21 cellular contexts compared by ENCODE assay signal in genomic region chr10:33103980-33104379, GRCh38.
A peak's percentile ranks its signal among the peaks of the same experiment; 100 is the strongest.
DNase-seq lines count a peak whose midpoint lies in the region; ATAC-seq, FAIRE-seq and TF ChIP-seq lines count a peak whose summit lies in the region.
"Had no signal": no experiment of that assay in that cellular context is flagged by ENCODE, and none has a peak within 500 bp of the region (broad histone marks: within the 10 kb centered on the region; RNA-seq: fewer than 3 reads in every experiment).

No MANE protein-coding gene starts in this region.

- no peak for TF ChIP-seq CTCF in MCF 10A (IDR thresholded peaks at IDR 0.05; ENCODE audit: unreplicated experiment)
- TF ChIP-seq CTCF in breast epithelium (IDR thresholded peaks at IDR 0.05): no peak
- no peak for TF ChIP-seq CTCF in mammary epithelial cell (conservative IDR thresholded peaks at IDR 0.05 in 1 of 2, IDR thresholded peaks at IDR 0.05 in 1 of 2; ENCODE audit: extremely low read depth in 1 of 2, insufficient read depth in 1 of 2, low read depth in 1 of 2, low read length in 2 of 2)
- TF ChIP-seq CTCF in keratinocyte (optimal IDR thresholded peaks at IDR 0.05 in 1 of 3, IDR thresholded peaks at IDR 0.05 in 1 of 3, conservative IDR thresholded peaks at IDR 0.05 in 1 of 3; ENCODE audit: extremely low read depth in 1 of 3, insufficient read depth in 2 of 3, low read length in 3 of 3): no peak

- H3K4me1 ChIP-seq in breast epithelium (no peaks in the 10 kb centered on the region), mammary epithelial cell (ENCODE audit: insufficient read depth, low read length) (peaks cover 31% of the 10 kb centered on the region), keratinocyte (ENCODE audit: control insufficient read depth, extremely low read depth, insufficient read depth, low read length) (peaks cover 17% of the 10 kb centered on the region)

- H3K9ac ChIP-seq in mammary epithelial cell (ENCODE audit: insufficient read depth, low read length) (no peak overlapping the region), keratinocyte (ENCODE audit: control insufficient read depth, extremely low read depth, insufficient read depth, low read length) (no peak overlapping the region)

- TF ChIP-seq POLR2A in breast epithelium (IDR thresholded peaks at IDR 0.05): no peak

- H4K20me1 ChIP-seq in mammary epithelial cell (ENCODE audit: insufficient read depth, low read length): no peaks in the 10 kb centered on the region
- no peaks in the 10 kb centered on the region for H4K20me1 ChIP-seq in keratinocyte (ENCODE audit: control insufficient read depth, extremely low read depth, insufficient read depth, low read length)

- in situ Hi-C loops in mammary epithelial cell (cut with MboI; ENCODE audit: low sequenced_read_pairs in 2 of 2): no loop called here

- CTCF ChIA-PET in MCF 10A (lab: Yijun Ruan, JAX): interaction anchor here (0.7 to 1.4 kb wide), 2 partner anchors 12 to 81 kb away, joined by 3 to 4 read pairs; no protein-coding TSS in a partner anchor
- CTCF ChIA-PET in mammary epithelial cell (lab: Charles Lee; ENCODE audit: low non-redundant PET): interaction anchor here (0.6 kb wide), 1 partner anchor 95 kb away, joined by 3 read pairs; no protein-coding TSS in a partner anchor
- CTCF ChIA-PET in activated naive CD4-positive, alpha-beta T cell treated with anti-CD3 and anti-CD28 coated beads, Interleukin-2, amount 10 ng/mL, durations not matched to agents 7 days and 5 days (lab: Charles Lee): interaction anchor here (0.6 kb wide), 1 partner anchor 126 kb away, joined by 3 read pairs; no protein-coding TSS in a partner anchor

- intact Hi-C loops in MCF 10A (cut with micrococcal nuclease) (no loop called here), breast epithelium (cut with DNase I; ENCODE audit: low total_unique reads) (no loop called here), mammary epithelial cell (cut with micrococcal nuclease) (no loop called here)

- no peak overlapping the region for H3K4me2 ChIP-seq in mammary epithelial cell (ENCODE audit: insufficient read depth, low read depth, low read length)
- H3K4me2 ChIP-seq in keratinocyte (ENCODE audit: control insufficient read depth, extremely low read depth, insufficient read depth, low read depth, low read length): no peak overlapping the region

- peak; percentile 93 for FAIRE-seq in keratinocyte (lab: Jason Lieb, UNC)
- FAIRE-seq: A204.1, D721Med, G401.6, GM12891, HepG2 had no signal

- BruUV-seq in MCF 10A (replicated peaks; lab: Mats Ljungman, UMichigan) (no TSS peak), mammary epithelial cell (replicated peaks; lab: Mats Ljungman, UMichigan) (no TSS peak)

- H3K27ac Mint-ChIP-seq in MCF 10A (ENCODE audit: low read depth, unreplicated experiment): no peak overlapping the region
- H3K27ac Mint-ChIP-seq in activated naive CD4-positive, alpha-beta T cell treated with anti-CD3 and anti-CD28 coated beads, Interleukin-2, amount 10 ng/mL, durations not matched to agents 7 days and 5 days: no peak overlapping the region
- H3K27ac Mint-ChIP-seq: B cell; CD8-positive, alpha-beta T cell; H9 had no signal

- H3K4me1 Mint-ChIP-seq in MCF 10A (ENCODE audit: insufficient read depth, unreplicated experiment): peaks cover 21% of the 10 kb centered on the region
- peaks cover 29% of the 10 kb centered on the region for H3K4me1 Mint-ChIP-seq in activated naive CD4-positive, alpha-beta T cell treated with anti-CD3 and anti-CD28 coated beads, Interleukin-2, amount 10 ng/mL, durations not matched to agents 7 days and 5 days

- no peak overlapping the region for H3K4me3 Mint-ChIP-seq in MCF 10A (ENCODE audit: unreplicated experiment)
- H3K4me3 Mint-ChIP-seq in activated naive CD4-positive, alpha-beta T cell treated with anti-CD3 and anti-CD28 coated beads, Interleukin-2, amount 10 ng/mL, durations not matched to agents 7 days and 5 days: no peak overlapping the region
- H3K4me3 Mint-ChIP-seq: B cell; CD8-positive, alpha-beta T cell; H9 had no signal

- ATAC-seq in GM21390 (IDR thresholded peaks at IDR 0.05; ENCODE audit: unreplicated experiment): no peak
- ATAC-seq in HG03135 (IDR thresholded peaks at IDR 0.05; ENCODE audit: unreplicated experiment): no peak
- ATAC-seq: CD8-positive, alpha-beta T cell; HepG2 had no signal

- 58% methylated on average over 2 of the region's 2 CpGs for WGBS in mammary epithelial cell (ENCODE audit: low coverage, missing lambda C conversion rate)

- dilution Hi-C loops in mammary epithelial cell (cut with HindIII; ENCODE audit: low sequenced_read_pairs) (loop anchor here (5.0 to 25.0 kb wide), 2 partner anchors 43 to 92 kb away; no protein-coding TSS in a partner anchor), keratinocyte (cut with MboI; ENCODE audit: extremely low pct_ligation_motif_present, low sequenced_read_pairs) (no loop called here)

- H3K27me3 ChIP-seq in breast epithelium (no peaks in the 10 kb centered on the region), mammary epithelial cell (ENCODE audit: insufficient read depth, low read length) (no peaks in the 10 kb centered on the region), keratinocyte (ENCODE audit: control insufficient read depth, extremely low read depth, insufficient read depth, low read length) (no peaks in the 10 kb centered on the region)

- DNase-seq in MCF 10A (ENCODE audit: unreplicated experiment) (peak; percentile 7), breast epithelium (ENCODE audit: low spot score in 2 of 2) (no peak), mammary epithelial cell (peak; percentile 51), keratinocyte (ENCODE audit: low read depth, low spot score) (no peak)
- DNase-seq in activated naive CD4-positive, alpha-beta T cell treated with anti-CD3 and anti-CD28 coated beads, Interleukin-2, amount 10 ng/mL, durations not matched to agents 7 days and 5 days: no peak
- DNase-seq: C1 segment of cervical spinal cord; CD8-positive, alpha-beta T cell; COR-L47; DMS153; DMS79 treated with DMSO at 0.1 percent for 48 hours; EL; GOT3; H9 had no signal

- H3K27me3 Mint-ChIP-seq in MCF 10A (ENCODE audit: insufficient read depth, unreplicated experiment): no peaks in the 10 kb centered on the region
- H3K27me3 Mint-ChIP-seq in activated naive CD4-positive, alpha-beta T cell treated with anti-CD3 and anti-CD28 coated beads, Interleukin-2, amount 10 ng/mL, durations not matched to agents 7 days and 5 days: no peaks in the 10 kb centered on the region
- H3K27me3 Mint-ChIP-seq: B cell had no signal

- no peaks in the 10 kb centered on the region for H3K9me1 ChIP-seq in keratinocyte (ENCODE audit: control insufficient read depth, extremely low read depth, insufficient read depth, low read length)

- no peaks in the 10 kb centered on the region for H3K36me3 ChIP-seq in breast epithelium
- no peaks in the 10 kb centered on the region for H3K36me3 ChIP-seq in mammary epithelial cell (ENCODE audit: insufficient read depth, low read length)
- no peaks in the 10 kb centered on the region for H3K36me3 ChIP-seq in keratinocyte (ENCODE audit: control insufficient read depth in 2 of 2, extremely low read depth in 1 of 2, insufficient read depth in 2 of 2, low read length in 2 of 2)

- H3K9me3 Mint-ChIP-seq in MCF 10A (ENCODE audit: unreplicated experiment): peaks cover 8% of the 10 kb centered on the region
- peaks cover 11% of the 10 kb centered on the region for H3K9me3 Mint-ChIP-seq in activated naive CD4-positive, alpha-beta T cell treated with anti-CD3 and anti-CD28 coated beads, Interleukin-2, amount 10 ng/mL, durations not matched to agents 7 days and 5 days

- H3K27ac ChIP-seq in breast epithelium (no peak overlapping the region), mammary epithelial cell (ENCODE audit: insufficient read depth, low read depth, low read length) (no peak overlapping the region), keratinocyte (ENCODE audit: control insufficient read depth, insufficient read depth, low read length) (no peak overlapping the region)

- H3K36me3 Mint-ChIP-seq in MCF 10A (ENCODE audit: insufficient read depth, unreplicated experiment): no peaks in the 10 kb centered on the region
- H3K36me3 Mint-ChIP-seq in activated naive CD4-positive, alpha-beta T cell treated with anti-CD3 and anti-CD28 coated beads, Interleukin-2, amount 10 ng/mL, durations not matched to agents 7 days and 5 days: peaks cover 12% of the 10 kb centered on the region
- H3K36me3 Mint-ChIP-seq: CD8-positive, alpha-beta T cell had no signal

- H3K79me2 ChIP-seq in mammary epithelial cell (ENCODE audit: insufficient read depth, low read length): no peaks in the 10 kb centered on the region
- no peaks in the 10 kb centered on the region for H3K79me2 ChIP-seq in keratinocyte (ENCODE audit: control insufficient read depth, insufficient read depth, low read length)

- H3K9me3 ChIP-seq in breast epithelium: no peaks in the 10 kb centered on the region
- no peaks in the 10 kb centered on the region for H3K9me3 ChIP-seq in mammary epithelial cell (replicated peaks; ENCODE audit: insufficient read depth, low read length)
- no peaks in the 10 kb centered on the region for H3K9me3 ChIP-seq in keratinocyte (ENCODE audit: control insufficient read depth, low read depth, low read length)

- H2AFZ ChIP-seq in mammary epithelial cell (ENCODE audit: low read depth, low read length) (peak overlapping the region; percentile 48), keratinocyte (ENCODE audit: control insufficient read depth, low read length) (peak overlapping the region; percentile 21)

- POLR2A ChIA-PET in MCF 10A (lab: Yijun Ruan, JAX): interaction anchor here (0.7 to 3.2 kb wide), 4 partner anchors 10 to 94 kb away, joined by 3 to 19 read pairs (median 3); no protein-coding TSS in a partner anchor

- no peak overlapping the region for H3K4me3 ChIP-seq in breast epithelium
- no peak overlapping the region for H3K4me3 ChIP-seq in mammary epithelial cell (replicated peaks in 1 of 3; ENCODE audit: insufficient read depth in 1 of 3, low read depth in 2 of 3, low read length in 3 of 3)
- no peak overlapping the region for H3K4me3 ChIP-seq in keratinocyte (ENCODE audit: control insufficient read depth in 2 of 3, extremely low read depth in 1 of 3, insufficient read depth in 2 of 3, low read depth in 1 of 3, low read length in 3 of 3)

Comparison
In these comparisons a context has a peak if more than half of its experiments do, and no peak if none do; other contexts are left out.
1. DNase-seq: peak in MCF 10A (single experiment) and mammary epithelial cell (single experiment); none in breast epithelium (0 of 2), keratinocyte (single experiment) and activated naive CD4-positive, alpha-beta T cell treated with anti-CD3 and anti-CD28 coated beads, Interleukin-2, amount 10 ng/mL, durations not matched to agents 7 days and 5 days (single experiment).